19 cellular contexts compared by ENCODE assay signal in the genomic region with DNA sequence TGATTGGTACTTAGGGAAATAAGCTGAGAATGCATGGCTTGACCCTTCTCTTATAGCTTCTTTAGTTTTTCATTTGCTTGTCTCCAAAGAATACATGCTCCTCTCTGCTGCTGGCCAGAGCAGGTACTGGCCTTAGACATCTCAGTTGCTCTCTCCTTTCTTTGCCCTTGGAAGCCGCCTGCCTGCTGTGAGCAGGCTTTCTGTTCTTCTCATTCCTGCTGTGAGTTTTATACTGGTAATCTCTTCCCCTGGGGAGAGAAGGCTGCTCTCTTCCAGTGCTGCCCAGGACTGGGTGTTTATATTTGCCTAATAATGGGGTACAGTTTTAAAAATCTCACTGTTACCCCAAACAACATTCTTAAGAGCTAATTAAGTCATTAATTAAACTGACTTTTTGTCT.
"Had no signal": no experiment of that assay in that cellular context is flagged by ENCODE, and none has a peak within 500 bp of the region (broad histone marks: within the 10 kb centered on the region; RNA-seq: fewer than 3 reads in every experiment).

No MANE protein-coding gene starts in this region.

- H3K36me3 ChIP-seq: esophagus squamous epithelium, gastrocnemius medialis, pancreas, upper lobe of left lung had no signal

- H3K4me1 ChIP-seq: esophagus squamous epithelium, gastrocnemius medialis, pancreas, upper lobe of left lung had no signal

- H3K4me1 Mint-ChIP-seq: activated CD4-positive, alpha-beta memory T cell treated with anti-CD3 and anti-CD28 coated beads, Interleukin-2, amount 10 ng/mL, durations not matched to agents 7 days and 5 days; activated naive CD8-positive, alpha-beta T cell treated with anti-CD3 and anti-CD28 coated beads, Interleukin-2, amount 10 ng/mL, durations not matched to agents 7 days and 5 days had no signal

- H3K9me3 Mint-ChIP-seq: activated naive CD4-positive, alpha-beta T cell treated with anti-CD3 and anti-CD28 coated beads for 36 hours had no signal

- H3K4me3 Mint-ChIP-seq: activated CD4-positive, alpha-beta memory T cell treated with anti-CD3 and anti-CD28 coated beads, Interleukin-2, amount 10 ng/mL, durations not matched to agents 7 days and 5 days; activated naive CD4-positive, alpha-beta T cell treated with anti-CD3 and anti-CD28 coated beads for 36 hours; activated naive CD8-positive, alpha-beta T cell treated with anti-CD3 and anti-CD28 coated beads, Interleukin-2, amount 10 ng/mL, durations not matched to agents 7 days and 5 days; activated T-cell treated with anti-CD3 and anti-CD28 coated beads, Interleukin-2, amount 50 U/mL, for 72 hours; natural killer cell treated with Interleukin-12 subunit alpha and Interleukin-12 subunit beta and Interleukin-15 and Interleukin-18, amount 100 ng/mL, for 72 hours had no signal

- H3K27ac Mint-ChIP-seq: activated CD4-positive, alpha-beta memory T cell treated with anti-CD3 and anti-CD28 coated beads, Interleukin-2, amount 10 ng/mL, durations not matched to agents 7 days and 5 days; activated naive CD4-positive, alpha-beta T cell treated with anti-CD3 and anti-CD28 coated beads for 36 hours; activated naive CD8-positive, alpha-beta T cell treated with anti-CD3 and anti-CD28 coated beads, Interleukin-2, amount 10 ng/mL, durations not matched to agents 7 days and 5 days; activated T-cell treated with anti-CD3 and anti-CD28 coated beads, Interleukin-2, amount 50 U/mL, for 72 hours; natural killer cell treated with Interleukin-12 subunit alpha and Interleukin-12 subunit beta and Interleukin-15 and Interleukin-18, amount 100 ng/mL, for 72 hours had no signal

- H3K27me3 ChIP-seq: esophagus squamous epithelium, gastrocnemius medialis, pancreas, upper lobe of left lung had no signal

- H3K27ac ChIP-seq: coronary artery, esophagus squamous epithelium, gastrocnemius medialis, pancreas, upper lobe of left lung had no signal

- H3K4me3 ChIP-seq: coronary artery, esophagus squamous epithelium, gastrocnemius medialis, pancreas, upper lobe of left lung had no signal

- H3K9me3 ChIP-seq: esophagus squamous epithelium, gastrocnemius medialis, pancreas, upper lobe of left lung had no signal

- H3K27me3 Mint-ChIP-seq: activated CD4-positive, alpha-beta memory T cell treated with anti-CD3 and anti-CD28 coated beads, Interleukin-2, amount 10 ng/mL, durations not matched to agents 7 days and 5 days; activated naive CD8-positive, alpha-beta T cell treated with anti-CD3 and anti-CD28 coated beads, Interleukin-2, amount 10 ng/mL, durations not matched to agents 7 days and 5 days; natural killer cell treated with Interleukin-12 subunit alpha and Interleukin-12 subunit beta and Interleukin-15 and Interleukin-18, amount 100 ng/mL, for 72 hours had no signal

- DNase-seq: activated CD4-positive, alpha-beta memory T cell treated with anti-CD3 and anti-CD28 coated beads, Interleukin-2, amount 10 ng/mL, durations not matched to agents 7 days and 5 days; activated CD4-positive, alpha-beta T cell treated with anti-CD3 and anti-CD28 coated beads for 4 hours; activated CD4-positive, CD25-positive, alpha-beta regulatory T cell; activated effector memory CD4-positive, alpha-beta T cell treated with Interleukin-2 at 50 U/mL for 16 hours; activated naive CD4-positive, alpha-beta T cell treated with anti-CD3 and anti-CD28 coated beads for 36 hours; activated naive CD8-positive, alpha-beta T cell treated with anti-CD3 and anti-CD28 coated beads, Interleukin-2, amount 10 ng/mL, durations not matched to agents 7 days and 5 days; activated T-cell treated with anti-CD3 and anti-CD28 coated beads, Interleukin-2, amount 50 U/mL, for 72 hours; amniotic stem cell; esophagus squamous epithelium; gastrocnemius medialis; hypothalamus; pancreas; right cardiac atrium; stimulated activated CD4-positive, alpha-beta T cell treated with anti-CD3 and anti-CD28 coated beads, Interleukin-4, amount 100 ng/mL, for 24 hours; stimulated activated naive CD4-positive, alpha-beta T cell treated with Interleukin-2 at 50 U/mL for 16 hours; T1000; upper lobe of left lung had no signal

- H3K36me3 Mint-ChIP-seq: activated naive CD8-positive, alpha-beta T cell treated with anti-CD3 and anti-CD28 coated beads, Interleukin-2, amount 10 ng/mL, durations not matched to agents 7 days and 5 days had no signal

- ATAC-seq: activated T-cell treated with anti-CD3 and anti-CD28 coated beads, Interleukin-2, amount 50 U/mL, for 72 hours; gastrocnemius medialis; natural killer cell treated with Interleukin-12 subunit alpha and Interleukin-12 subunit beta and Interleukin-15 and Interleukin-18, amount 100 ng/mL, for 72 hours; pancreas; right cardiac atrium had no signal
